8 cellular contexts compared by ENCODE assay signal in the genomic region with DNA sequence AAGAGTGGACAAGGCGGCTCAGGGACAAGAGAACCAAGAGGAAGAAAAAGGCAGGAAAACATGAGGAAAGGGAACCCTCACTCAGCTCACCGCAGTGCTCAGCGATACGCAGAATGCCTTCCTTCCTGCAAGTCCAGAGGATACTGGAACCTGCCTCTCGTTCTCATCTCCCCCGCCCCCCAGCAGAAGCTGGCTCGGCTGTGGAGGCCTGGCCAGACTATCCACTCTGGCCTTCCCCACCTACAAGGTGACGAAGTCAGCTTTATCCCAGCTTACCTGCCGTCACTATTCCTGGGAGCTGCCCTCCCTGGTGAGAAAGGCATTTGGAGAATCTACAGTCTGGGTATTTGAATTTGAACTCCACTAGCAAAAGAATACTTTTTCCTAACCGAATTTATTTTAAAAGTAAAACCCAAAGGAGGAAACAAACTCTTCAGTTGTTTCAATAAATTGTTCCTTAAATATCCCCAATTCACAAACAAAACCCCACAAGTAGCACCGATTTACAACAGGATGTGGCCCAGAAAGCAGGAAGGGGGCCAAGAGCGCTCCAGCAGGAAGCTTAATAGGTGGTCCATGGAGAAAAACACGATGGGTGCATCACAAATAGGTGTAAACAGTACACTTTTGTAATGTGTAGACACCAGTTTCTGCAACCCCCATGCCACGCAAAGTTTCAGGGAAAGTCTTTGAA. TPM values are rescaled to one million over a fixed set of nuclear protein-coding genes. Genes with fewer than 3 reads are reported as not detected.
DNase-seq lines count a peak whose midpoint lies in the region; ATAC-seq and TF ChIP-seq lines count a peak whose summit lies in the region.

No MANE protein-coding gene starts in this region.

- DNase-seq in CD4-positive, alpha-beta memory T cell = peak in 1 of 5 donors; percentile 17
- DNase-seq in RWPE1 (ENCODE audit: low spot score) (no peak), epithelial cell of proximal tubule (ENCODE audit: low read depth) (no peak), neural crest cell (ENCODE audit: low read depth, low spot score) (no peak), activated gamma-delta T cell (lab: John Stamatoyannopoulos, UW) (no peak), NCI-H345 treated with DMSO at 0.1 percent for 48 hours (lab: John Stamatoyannopoulos, UW; ENCODE audit: unreplicated experiment) (no peak), RKO (ENCODE audit: low spot score) (no peak)

- CTCF ChIA-PET in CD4-positive, alpha-beta memory T cell (lab: Charles Lee; ENCODE audit: partially characterized antibody) = interaction anchor here (0.9 to 9.3 kb wide), 5 partner anchors 9 to 31 kb away, joined by 3 to 90 read pairs (median 8); partner anchors contain the start of gene GID8
- CTCF ChIA-PET in RWPE1 (lab: Yijun Ruan, JAX) = interaction anchor here (0.8 to 1.0 kb wide), 2 partner anchors 44 to 53 kb away, joined by 3 to 5 read pairs; no protein-coding TSS in a partner anchor

- H3K27ac ChIP-seq in CD4-positive, alpha-beta memory T cell (ENCODE audit: low read depth, low read length) = peak overlapping the region; percentile 64
- peak overlapping the region; percentile 95 for H3K27ac ChIP-seq in RWPE1

- peak overlapping the region; percentile 92 to 97 (median 96) for H3K4me3 Mint-ChIP-seq in CD4-positive, alpha-beta memory T cell
- peak overlapping the region; percentile 97 for H3K4me3 Mint-ChIP-seq in neural crest cell

- H3K27me3 Mint-ChIP-seq in CD4-positive, alpha-beta memory T cell = no peaks in the 10 kb centered on the region
- H3K27me3 Mint-ChIP-seq in neural crest cell (ENCODE audit: low read depth) = no peaks in the 10 kb centered on the region

- H3K4me3 ChIP-seq in CD4-positive, alpha-beta memory T cell (ENCODE audit: low read length in 2 of 2) = peak overlapping the region; percentile 64 to 88
- H3K4me3 ChIP-seq in epithelial cell of proximal tubule (ENCODE audit: low read depth, low read length) = peak overlapping the region; percentile 57

- H3K9me3 Mint-ChIP-seq in CD4-positive, alpha-beta memory T cell = no peaks in the 10 kb centered on the region
- H3K9me3 Mint-ChIP-seq in neural crest cell = no peaks in the 10 kb centered on the region

- TF ChIP-seq CTCF in RWPE1 (conservative IDR thresholded peaks at IDR 0.05; ENCODE audit: low read depth) (no peak), epithelial cell of proximal tubule (conservative IDR thresholded peaks at IDR 0.05; ENCODE audit: low read depth, low read length) (no peak), neural crest cell (conservative IDR thresholded peaks at IDR 0.05) (no peak)

- ATAC-seq in GM18502 (IDR thresholded peaks at IDR 0.05; ENCODE audit: poor library complexity, unreplicated experiment) = no peak

- no peaks in the 10 kb centered on the region for H3K36me3 ChIP-seq in CD4-positive, alpha-beta memory T cell (ENCODE audit: insufficient read depth, low read length)

- peak overlapping the region; percentile 80 to 97 (median 94) for H3K27ac Mint-ChIP-seq in CD4-positive, alpha-beta memory T cell
- H3K27ac Mint-ChIP-seq in neural crest cell (ENCODE audit: unreplicated experiment) = no peak overlapping the region

- H3K9me3 ChIP-seq in CD4-positive, alpha-beta memory T cell (ENCODE audit: control insufficient read depth in 1 of 2, low read length in 2 of 2) = no peaks in the 10 kb centered on the region

- H3K27me3 ChIP-seq in CD4-positive, alpha-beta memory T cell (ENCODE audit: insufficient read depth, low read length) = no peaks in the 10 kb centered on the region

- POLR2A ChIA-PET in CD4-positive, alpha-beta memory T cell (lab: Charles Lee; ENCODE audit: partially characterized antibody) = interaction anchor here (1.2 to 6.8 kb wide), 6 partner anchors 9 to 27 kb away, joined by 3 to 126 read pairs (median 16); partner anchors contain the start of gene GID8
- POLR2A ChIA-PET in RWPE1 (lab: Yijun Ruan, JAX; ENCODE audit: low non-redundant PET) = interaction anchor here (0.6 to 1.5 kb wide), 2 partner anchors 9 to 76 kb away, joined by 3 to 5 read pairs; no protein-coding TSS in a partner anchor

- intact Hi-C loops in CD4-positive, alpha-beta memory T cell (cut with micrococcal nuclease) = loop anchor here (5.0 kb wide), 1 partner anchor 66 kb away; the partner anchor contains the start of gene TCFL5

- H3K4me1 ChIP-seq in CD4-positive, alpha-beta memory T cell (ENCODE audit: insufficient read depth, low read length) = peaks cover 66% of the 10 kb centered on the region

- peaks cover 32 to 75% (median 54%) of the 10 kb centered on the region in 4 donors for H3K4me1 Mint-ChIP-seq in CD4-positive, alpha-beta memory T cell
- H3K4me1 Mint-ChIP-seq in neural crest cell = peaks cover 57% of the 10 kb centered on the region

- peaks cover 0 to 20% of the 10 kb centered on the region in 2 donors for H3K36me3 Mint-ChIP-seq in CD4-positive, alpha-beta memory T cell
- no peaks in the 10 kb centered on the region for H3K36me3 Mint-ChIP-seq in neural crest cell (ENCODE audit: low read depth)

RNA-seq across cellular contexts. Expression of gene DIDO1, which starts 2.1 kb away (rescaled TPM):
- 100 to 1,000 TPM; 127 to 129 TPM for total RNA-seq in CD4-positive, alpha-beta memory T cell
- 10 to 100 TPM; 24.7 to 39.7 TPM for polyA plus RNA-seq in CD4-positive, alpha-beta memory T cell
- total RNA-seq in epithelial cell of proximal tubule = 26.9 and 32.3 TPM in 2 replicates
- 72.0 TPM in 2 replicates for total RNA-seq in neural crest cell

RNA-seq across cellular contexts. Expression of gene GID8, which starts 9.6 kb away (rescaled TPM):
- total RNA-seq in CD4-positive, alpha-beta memory T cell = 10 to 100 TPM; 44.4 to 47.8 TPM
- polyA plus RNA-seq in CD4-positive, alpha-beta memory T cell = 10 to 100 TPM; 11.2 to 19.1 TPM
- total RNA-seq in epithelial cell of proximal tubule (23.2 and 23.6 TPM in 2 replicates), neural crest cell (62.3 and 65.6 TPM in 2 replicates)

RNA-seq across cellular contexts. Expression of gene SLC17A9, which starts 24.1 kb away (rescaled TPM):
- 1 to 10 TPM; 2.1 to 2.4 TPM for total RNA-seq in CD4-positive, alpha-beta memory T cell
- under 1 TPM in 1 of 2 donors, not detected in 1; 0.13 TPM for polyA plus RNA-seq in CD4-positive, alpha-beta memory T cell
- total RNA-seq in epithelial cell of proximal tubule (17.4 and 19.5 TPM in 2 replicates), neural crest cell (1.2 and 1.4 TPM in 2 replicates)
